ENCODE assay signal across 26 cellular contexts in genomic region chr1:25046194-25046532, GRCh38.
"Had no signal": no experiment of that assay in that cellular context is flagged by ENCODE, and none has a peak within 500 bp of the region (broad histone marks: within the 10 kb centered on the region; RNA-seq: fewer than 3 reads in every experiment).

No MANE protein-coding gene starts in this region.

- H3K36me3 ChIP-seq: breast epithelium, Peyer's patch, SJCRH30 had no signal

- H3K4me3 Mint-ChIP-seq: activated CD8-positive, alpha-beta T cell treated with anti-CD3 and anti-CD28 coated beads, Interleukin-2, amount 10 ng/mL, durations not matched to agents 7 days and 5 days; activated naive CD4-positive, alpha-beta T cell treated with anti-CD3 and anti-CD28 coated beads, Interleukin-2, amount 50 U/mL, for 24 hours; activated T-helper 1 cell treated with anti-CD3 and anti-CD28 coated beads, Interleukin-12 subunit alpha, Interleukin-12 subunit beta, Interleukin-2, Interleukin-4 antibody, amounts not matched to agents 30 ng/mL and 10 ng/mL and 1 ng/mL, durations not matched to agents 14 hours and 24 hours and 36 hours; T-helper 1 cell treated with Interleukin-12 subunit alpha and Interleukin-12 subunit beta and Interleukin-4 antibody, amounts not matched to agents 30 μg/mL and 1 μg/mL, for 36 hours had no signal

- ATAC-seq: activated CD8-positive, alpha-beta T cell treated with anti-CD3 and anti-CD28 coated beads, Interleukin-2, amount 10 ng/mL, durations not matched to agents 7 days and 5 days had no signal

- H3K9me2 ChIP-seq: SK-N-SH had no signal

- H3K9me3 ChIP-seq: breast epithelium, Peyer's patch, SJCRH30, SK-N-SH had no signal

- H3K27ac ChIP-seq: breast epithelium, Peyer's patch, RWPE1, SJCRH30 had no signal

- H3K27ac Mint-ChIP-seq: activated CD8-positive, alpha-beta T cell treated with anti-CD3 and anti-CD28 coated beads, Interleukin-2, amount 10 ng/mL, durations not matched to agents 7 days and 5 days; activated T-helper 1 cell treated with anti-CD3 and anti-CD28 coated beads, Interleukin-12 subunit alpha, Interleukin-12 subunit beta, Interleukin-2, Interleukin-4 antibody, amounts not matched to agents 30 ng/mL and 10 ng/mL and 1 ng/mL, durations not matched to agents 14 hours and 24 hours and 36 hours; T-helper 1 cell treated with Interleukin-12 subunit alpha and Interleukin-12 subunit beta and Interleukin-4 antibody, amounts not matched to agents 30 μg/mL and 1 μg/mL, for 36 hours had no signal

- H3K4me1 Mint-ChIP-seq: activated naive CD4-positive, alpha-beta T cell treated with anti-CD3 and anti-CD28 coated beads, Interleukin-2, amount 50 U/mL, for 24 hours had no signal

- H3K36me3 Mint-ChIP-seq: activated naive CD4-positive, alpha-beta T cell treated with anti-CD3 and anti-CD28 coated beads, Interleukin-2, amount 50 U/mL, for 24 hours had no signal

- H3K27me3 ChIP-seq: breast epithelium, Peyer's patch had no signal

- H3K9ac ChIP-seq: SK-N-SH had no signal

- H3K9me3 Mint-ChIP-seq: activated naive CD4-positive, alpha-beta T cell treated with anti-CD3 and anti-CD28 coated beads, Interleukin-2, amount 50 U/mL, for 24 hours; activated T-helper 1 cell treated with anti-CD3 and anti-CD28 coated beads, Interleukin-12 subunit alpha, Interleukin-12 subunit beta, Interleukin-2, Interleukin-4 antibody, amounts not matched to agents 30 ng/mL and 10 ng/mL and 1 ng/mL, durations not matched to agents 14 hours and 24 hours and 36 hours; T-helper 1 cell treated with Interleukin-12 subunit alpha and Interleukin-12 subunit beta and Interleukin-4 antibody, amounts not matched to agents 30 μg/mL and 1 μg/mL, for 36 hours had no signal

- H3K4me2 ChIP-seq: SK-N-SH had no signal

- H3K4me1 ChIP-seq: breast epithelium, Peyer's patch, SJCRH30 had no signal

- H3K4me3 ChIP-seq: breast epithelium, Peyer's patch, SJCRH30 had no signal

- DNase-seq: activated CD4-positive, alpha-beta T cell treated with anti-CD3 and anti-CD28 coated beads for 48 hours; activated CD4-positive, alpha-beta T cell treated with anti-CD3 and anti-CD28 coated beads, Interleukin-2, amount 50 U/mL, for 4 hours; activated CD4-positive, CD25-positive, alpha-beta regulatory T cell treated with anti-CD3 and anti-CD28 coated beads, Interleukin-2, amount 50 U/mL, for 72 hours; activated CD8-positive, alpha-beta memory T cell treated with anti-CD3 and anti-CD28 coated beads, Interleukin-2, amount 50 U/mL, for 48 hours; activated CD8-positive, alpha-beta T cell treated with anti-CD3 and anti-CD28 coated beads, Interleukin-2, amount 10 ng/mL, durations not matched to agents 7 days and 5 days; activated effector memory CD4-positive, alpha-beta T cell treated with Interleukin-2 at 50 U/mL for 16 hours; activated naive CD4-positive, alpha-beta T cell; activated T-cell treated with anti-CD3 and anti-CD28 coated beads, Interleukin-2, amount 50 U/mL, for 1 hour; aorta; Karpas-422; NCI-H1105 treated with DMSO at 0.1 percent for 48 hours; NCI-H1436 treated with DMSO at 0.1 percent for 48 hours; NCI-H187; NCI-H2081; NCI-H510A treated with DMSO at 0.1 percent for 48 hours; NCI-H69; NK-92 treated with Interleukin-12 subunit alpha and Interleukin-12 subunit beta, amount 100 ng/mL, for 24 hours; Right ventricle myocardium superior; SJCRH30; SK-N-SH had no signal
